1 cellular context compared by ENCODE assay signal in genomic region chr2:200798519-200798918, GRCh38.
A peak's percentile ranks its signal among the peaks of the same experiment; 100 is the strongest.
TF ChIP-seq lines count a peak whose summit lies in the region.

No MANE protein-coding gene starts in this region.

TF ChIP-seq in HepG2, 621 proteins besides CTCF, POLR2A, EP300 and RAD21:
- TF ChIP-seq SOX13 (IDR thresholded peaks at IDR 0.05) (0 out of 2 replicates have a peak, but pooled peaks have one; percentile 15), SOX13 (CRISPR knock-in tag; conservative IDR thresholded peaks at IDR 0.05 in 1 of 2, IDR thresholded peaks at IDR 0.05 in 1 of 2) (peak in 1 of 2 experiments; percentile 33; a peak in 1 of 4 replicates), CHD2 (IDR thresholded peaks at IDR 0.05; ENCODE audit: low read depth, low read length) (no peak)
